10 cellular contexts compared by ENCODE assay signal in the genomic region with DNA sequence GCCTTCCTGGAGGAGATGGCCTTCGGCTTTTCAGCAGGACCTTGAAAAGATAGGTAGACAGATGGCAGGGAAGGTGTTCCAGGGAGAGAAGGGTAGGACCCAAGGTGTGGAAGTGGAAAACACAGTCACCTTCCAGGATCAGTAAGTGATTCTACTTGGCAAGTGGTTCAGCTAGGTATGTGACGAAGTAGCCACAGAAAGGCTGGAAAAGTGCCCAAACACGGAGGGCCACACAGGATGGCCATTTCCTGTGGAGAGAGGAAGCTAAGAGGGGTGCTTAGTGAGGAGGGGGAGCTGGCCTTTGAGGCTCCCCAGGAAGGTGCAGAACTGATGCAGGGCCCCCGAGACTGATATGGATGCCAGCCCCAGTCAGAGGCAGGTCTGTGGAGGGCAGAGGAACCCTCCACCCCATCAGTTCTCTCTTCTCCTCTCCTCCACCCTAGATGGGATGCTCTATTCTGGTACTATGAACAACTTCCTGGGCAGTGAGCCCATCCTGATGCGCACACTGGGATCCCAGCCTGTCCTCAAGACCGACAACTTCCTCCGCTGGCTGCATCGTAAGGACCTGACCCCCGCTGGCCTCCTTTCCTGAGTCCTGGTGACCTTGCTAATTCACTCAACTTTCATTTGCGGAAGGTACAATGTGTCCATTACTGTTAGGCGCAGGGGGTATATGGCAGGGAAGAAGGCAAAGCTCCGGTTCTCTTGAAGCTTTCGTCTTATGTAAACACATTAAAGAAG. TPM values are rescaled to one million over a fixed set of nuclear protein-coding genes. Genes with fewer than 3 reads are reported as not detected.
A peak's percentile ranks its signal among the peaks of the same experiment; 100 is the strongest.
DNase-seq lines count a peak whose midpoint lies in the region; ATAC-seq, FAIRE-seq and TF ChIP-seq lines count a peak whose summit lies in the region.
"Had no signal": no experiment of that assay in that cellular context is flagged by ENCODE, and none has a peak within 500 bp of the region (broad histone marks: within the 10 kb centered on the region; RNA-seq: fewer than 3 reads in every experiment).

No MANE protein-coding gene starts in this region.

- H3K4me1 ChIP-seq in ACC112 (ENCODE audit: control insufficient read depth, insufficient read depth, low read length, unreplicated experiment): peaks cover 31% of the 10 kb centered on the region
- H3K4me1 ChIP-seq in SJSA1 (replicated peaks): peaks cover 23% of the 10 kb centered on the region

- peak overlapping the region; percentile 78 for H2AFZ ChIP-seq in ACC112 (ENCODE audit: low read length, unreplicated experiment)

- no peaks in the 10 kb centered on the region for H3K79me2 ChIP-seq in ACC112 (ENCODE audit: control insufficient read depth, insufficient read depth, low read length, unreplicated experiment)

- H3K4me3 ChIP-seq in ACC112 (ENCODE audit: low read depth, low read length): peak overlapping the region; percentile 72
- peak overlapping the region; percentile 18; the same call in 1 of the 2 replicates for H3K4me3 ChIP-seq in SJSA1

- peaks cover 12% of the 10 kb centered on the region for H3K27me3 Mint-ChIP-seq in endothelial cell (ENCODE audit: unreplicated experiment)
- peaks cover 0 to 6% of the 10 kb centered on the region in 2 donors for H3K27me3 Mint-ChIP-seq in natural killer cell treated with Interleukin-12 subunit alpha and Interleukin-12 subunit beta and Interleukin-15 and Interleukin-18, amount 100 ng/mL, for 72 hours

- peaks cover 41% of the 10 kb centered on the region for H3K4me1 Mint-ChIP-seq in endothelial cell (ENCODE audit: unreplicated experiment)
- H3K4me1 Mint-ChIP-seq in natural killer cell treated with Interleukin-12 subunit alpha and Interleukin-12 subunit beta and Interleukin-15 and Interleukin-18, amount 100 ng/mL, for 72 hours (ENCODE audit: low read depth in 2 of 2): peaks cover 30 to 39% of the 10 kb centered on the region in 2 donors

- H3K9me3 Mint-ChIP-seq in endothelial cell (ENCODE audit: unreplicated experiment): no peaks in the 10 kb centered on the region
- no peaks in the 10 kb centered on the region for H3K9me3 Mint-ChIP-seq in natural killer cell treated with Interleukin-12 subunit alpha and Interleukin-12 subunit beta and Interleukin-15 and Interleukin-18, amount 100 ng/mL, for 72 hours

- H3K27ac Mint-ChIP-seq in endothelial cell (ENCODE audit: unreplicated experiment): no peak overlapping the region
- H3K27ac Mint-ChIP-seq in natural killer cell treated with Interleukin-12 subunit alpha and Interleukin-12 subunit beta and Interleukin-15 and Interleukin-18, amount 100 ng/mL, for 72 hours: peak overlapping the region in 1 of 2 donors; percentile 68

- peak overlapping the region; percentile 71 for H3K4me3 Mint-ChIP-seq in endothelial cell (ENCODE audit: unreplicated experiment)
- peak overlapping the region; percentile 78 for H3K4me3 Mint-ChIP-seq in natural killer cell treated with Interleukin-12 subunit alpha and Interleukin-12 subunit beta and Interleukin-15 and Interleukin-18, amount 100 ng/mL, for 72 hours

- no peaks in the 10 kb centered on the region for H3K36me3 ChIP-seq in ACC112 (ENCODE audit: insufficient read depth, low read length)
- no peaks in the 10 kb centered on the region for H3K36me3 ChIP-seq in SJSA1

- no peak for TF ChIP-seq POLR2A in GM12892 (IDR thresholded peaks at IDR 0.05; ENCODE audit: low read depth, low read length)

- H3K27me3 ChIP-seq in ACC112 (ENCODE audit: insufficient read depth, low read length): no peaks in the 10 kb centered on the region
- H3K27me3 ChIP-seq in SJSA1 (replicated peaks): no peaks in the 10 kb centered on the region

- in situ Hi-C loops in G401 (cut with HindIII; ENCODE audit: low sequenced_read_pairs): no loop called here

- DNase-seq in SJSA1 (ENCODE audit: low read depth in 1 of 2, low spot score in 2 of 2) (peak in 1 of 2 experiments; percentile 49), endothelial cell (ENCODE audit: low spot score) (no peak), NCI-H1417 treated with DMSO at 0.1 percent for 48 hours (lab: John Stamatoyannopoulos, UW) (no peak), G401 (ENCODE audit: low spot score) (no peak), GM12892 (ENCODE audit: insufficient read length) (no peak)
- DNase-seq in natural killer cell treated with Interleukin-12 subunit alpha and Interleukin-12 subunit beta and Interleukin-15 and Interleukin-18, amount 100 ng/mL, for 72 hours (ENCODE audit: low spot score): no peak
- DNase-seq: Calu3 had no signal

- no peak for FAIRE-seq in GM12892 (lab: Jason Lieb, UNC)
- FAIRE-seq: small intestine had no signal

- no peaks in the 10 kb centered on the region for H3K9me3 ChIP-seq in SJSA1 (replicated peaks)

- ATAC-seq in natural killer cell treated with Interleukin-12 subunit alpha and Interleukin-12 subunit beta and Interleukin-15 and Interleukin-18, amount 100 ng/mL, for 72 hours: no peak
- ATAC-seq in HG02571 (IDR thresholded peaks at IDR 0.05; ENCODE audit: unreplicated experiment): no peak

- peak overlapping the region; percentile 60; the same call in 1 of the 2 replicates for H3K27ac ChIP-seq in ACC112 (ENCODE audit: low read depth, low read length)
- H3K27ac ChIP-seq in SJSA1: no peak overlapping the region; the same call in 1 of the 2 replicates

- TF ChIP-seq CTCF in endothelial cell (IDR thresholded peaks at IDR 0.05; ENCODE audit: unreplicated experiment): no peak

- H3K36me3 Mint-ChIP-seq in endothelial cell (ENCODE audit: low read depth, unreplicated experiment): no peaks in the 10 kb centered on the region
- H3K36me3 Mint-ChIP-seq in natural killer cell treated with Interleukin-12 subunit alpha and Interleukin-12 subunit beta and Interleukin-15 and Interleukin-18, amount 100 ng/mL, for 72 hours: no peaks in the 10 kb centered on the region

RNA-seq across cellular contexts. Expression of a gene that starts 6.8 kb away (rescaled TPM):
- total RNA-seq in SJSA1 (2014; rRNA removed; shearing (Covaris generic)): 0.16 and 1.8 TPM in 2 replicates
- total RNA-seq in endothelial cell (ENCODE audit: unreplicated experiment): 2.2 TPM
- total RNA-seq in natural killer cell treated with Interleukin-12 subunit alpha and Interleukin-12 subunit beta and Interleukin-15 and Interleukin-18, amount 100 ng/mL, for 72 hours: 10 to 100 TPM in 1 of 2 donors, 1 to 10 TPM in 1; 3.9 to 16.6 TPM
- 1.8 and 2.0 TPM in 2 replicates for total RNA-seq in G401 (2014; rRNA removed; shearing (Covaris generic))
- polyA plus RNA-seq in GM12892 (2012; ENCODE audit: missing spikeins): 19.0 TPM

RNA-seq across cellular contexts. Expression of a gene that starts 33.7 kb away (rescaled TPM):
- total RNA-seq in SJSA1 (2014; rRNA removed; shearing (Covaris generic)): 16.4 and 17.9 TPM in 2 replicates
- total RNA-seq in endothelial cell (ENCODE audit: unreplicated experiment): 22.0 TPM
- total RNA-seq in natural killer cell treated with Interleukin-12 subunit alpha and Interleukin-12 subunit beta and Interleukin-15 and Interleukin-18, amount 100 ng/mL, for 72 hours: 10 to 100 TPM; 54.4 to 56.6 TPM
- total RNA-seq in G401 (2014; rRNA removed; shearing (Covaris generic)): 7.3 and 11.9 TPM in 2 replicates
- polyA plus RNA-seq in GM12892 (2012; ENCODE audit: missing spikeins): 13.9 TPM

RNA-seq across cellular contexts. Expression of a gene that starts 45.7 kb away (rescaled TPM):
- 944 and 992 TPM in 2 replicates for total RNA-seq in SJSA1 (2014; rRNA removed; shearing (Covaris generic))
- 35.8 TPM for total RNA-seq in endothelial cell (ENCODE audit: unreplicated experiment)
- 10 to 100 TPM; 21.4 to 67.6 TPM for total RNA-seq in natural killer cell treated with Interleukin-12 subunit alpha and Interleukin-12 subunit beta and Interleukin-15 and Interleukin-18, amount 100 ng/mL, for 72 hours
- total RNA-seq in G401 (2014; rRNA removed; shearing (Covaris generic)): 314 and 341 TPM in 2 replicates
- 109 TPM for polyA plus RNA-seq in GM12892 (2012; ENCODE audit: missing spikeins)

RNA-seq across cellular contexts. Expression of a gene that starts 52.6 kb away (rescaled TPM):
- total RNA-seq in SJSA1 (2014; rRNA removed; shearing (Covaris generic)): 85.6 and 100 TPM in 2 replicates
- total RNA-seq in endothelial cell (ENCODE audit: unreplicated experiment): 51.4 TPM
- total RNA-seq in natural killer cell treated with Interleukin-12 subunit alpha and Interleukin-12 subunit beta and Interleukin-15 and Interleukin-18, amount 100 ng/mL, for 72 hours: 100 to 1,000 TPM in 1 of 2 donors, 10 to 100 TPM in 1; 90.6 to 105 TPM
- total RNA-seq in G401 (2014; rRNA removed; shearing (Covaris generic)): 97.2 and 127 TPM in 2 replicates
- polyA plus RNA-seq in GM12892 (2012; ENCODE audit: missing spikeins): 45.2 TPM
